In genomic region chr3:32719335-32719734, GRCh38 we compare ENCODE assay signal across 1 cellular context.
TF ChIP-seq lines count a peak whose summit lies in the region.

No MANE protein-coding gene starts in this region.

TF ChIP-seq in HepG2, 621 proteins besides CTCF, POLR2A, EP300 and RAD21 (continued from another document):
- no peak for TF ChIP-seq TRIM22 (IDR thresholded peaks at IDR 0.05)
- TF ChIP-seq ZBTB8A (CRISPR knock-in tag; IDR thresholded peaks at IDR 0.05; ENCODE audit: borderline replicate concordance, low read depth): no peak
- TF ChIP-seq SYNCRIP (IDR thresholded peaks at IDR 0.05; ENCODE audit: insufficient read depth, low read depth, low read length): no peak
- TF ChIP-seq ZNF543 (CRISPR knock-in tag; IDR thresholded peaks at IDR 0.05): no peak
- TF ChIP-seq ZNF549 (CRISPR knock-in tag; IDR thresholded peaks at IDR 0.05): no peak
- TF ChIP-seq GATA4 (IDR thresholded peaks at IDR 0.05; ENCODE audit: borderline replicate concordance, low read depth): no peak
- TF ChIP-seq, protein P1, sequence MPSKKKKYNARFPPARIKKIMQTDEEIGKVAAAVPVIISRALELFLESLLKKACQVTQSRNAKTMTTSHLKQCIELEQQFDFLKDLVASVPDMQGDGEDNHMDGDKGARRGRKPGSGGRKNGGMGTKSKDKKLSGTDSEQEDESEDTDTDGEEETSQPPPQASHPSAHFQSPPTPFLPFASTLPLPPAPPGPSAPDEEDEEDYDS (CRISPR knock-in tag; IDR thresholded peaks at IDR 0.05): no peak
- no peak for TF ChIP-seq ZNF614 (CRISPR knock-in tag; IDR thresholded peaks at IDR 0.05; ENCODE audit: borderline replicate concordance)
- no peak for TF ChIP-seq SRY (CRISPR knock-in tag; IDR thresholded peaks at IDR 0.05)
- no peak for TF ChIP-seq ZNF337 (CRISPR knock-in tag; IDR thresholded peaks at IDR 0.05; ENCODE audit: borderline replicate concordance, low read depth)
- TF ChIP-seq ZNF430 (CRISPR knock-in tag; IDR thresholded peaks at IDR 0.05): no peak
- no peak for TF ChIP-seq NFAT5 (CRISPR knock-in tag; IDR thresholded peaks at IDR 0.05)
- TF ChIP-seq ZNF10 (CRISPR knock-in tag; IDR thresholded peaks at IDR 0.05; ENCODE audit: borderline replicate concordance, low read depth): no peak
- TF ChIP-seq TFAP4 (IDR thresholded peaks at IDR 0.05; ENCODE audit: borderline replicate concordance, low read depth): no peak
- no peak for TF ChIP-seq ZBTB2 (CRISPR knock-in tag; IDR thresholded peaks at IDR 0.05; ENCODE audit: low read depth)
- TF ChIP-seq FOXA1 (IDR thresholded peaks at IDR 0.05): no peak
- no peak for TF ChIP-seq FOXA1 (CRISPR knock-in tag; IDR thresholded peaks at IDR 0.05)
- no peak for TF ChIP-seq AGO1 (IDR thresholded peaks at IDR 0.05; ENCODE audit: low read depth, low read length, poor library complexity, severe bottlenecking)
- no peak for TF ChIP-seq ZNF326 (CRISPR knock-in tag; IDR thresholded peaks at IDR 0.05; ENCODE audit: borderline replicate concordance)
TF ChIP-seq in HepG2: peak in this region for 0.
